ENCODE assay signal across 8 cellular contexts in the genomic region with DNA sequence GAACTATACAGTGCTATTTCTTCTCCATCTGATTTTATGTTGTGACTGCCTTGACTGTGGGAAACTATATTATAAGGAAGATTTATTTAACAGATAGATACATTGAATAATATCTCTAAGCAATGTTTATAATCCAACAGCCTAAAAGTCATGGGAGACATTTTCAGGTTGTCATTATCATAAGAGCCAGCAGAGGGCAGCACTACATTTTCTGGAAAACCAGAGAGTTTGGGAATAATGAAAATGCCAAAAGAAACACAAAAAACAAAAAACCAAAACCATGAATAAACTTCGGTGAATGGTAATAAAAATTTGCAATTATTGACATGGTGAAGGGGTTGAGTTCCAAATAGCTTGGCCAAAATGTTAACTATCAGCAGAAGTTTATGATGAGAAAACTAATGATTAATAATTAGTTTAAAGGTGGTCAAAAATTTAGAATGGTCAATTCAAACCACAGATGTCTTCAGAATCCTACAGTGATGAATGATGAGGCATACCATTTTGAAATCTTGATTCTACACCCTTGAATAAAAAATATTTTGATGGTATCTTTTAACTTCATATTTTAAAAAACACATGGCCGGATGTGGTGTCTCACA. TPM values are rescaled to one million over a fixed set of nuclear protein-coding genes. Genes with fewer than 3 reads are reported as not detected.
A peak's percentile ranks its signal among the peaks of the same experiment; 100 is the strongest.
DNase-seq lines count a peak whose midpoint lies in the region; ATAC-seq and TF ChIP-seq lines count a peak whose summit lies in the region.

No MANE protein-coding gene starts in this region.

- H3K27me3 Mint-ChIP-seq in activated CD4-positive, alpha-beta T cell treated with anti-CD3 and anti-CD28 coated beads, Interleukin-2, amount 10 ng/mL, durations not matched to agents 24 days and 14 days = no peaks in the 10 kb centered on the region

- TF ChIP-seq CTCF in LNCaP clone FGC (IDR thresholded peaks at IDR 0.05; ENCODE audit: control insufficient read depth, extremely low read depth, insufficient read depth) (peak; percentile 61), gastrocnemius medialis (IDR thresholded peaks at IDR 0.05 in 4 of 5, conservative IDR thresholded peaks at IDR 0.05 in 1 of 5) (peak; percentile 50 to 80 (median 68))

- peak; percentile 23 for DNase-seq in activated T-cell treated with anti-CD3 and anti-CD28 coated beads for 24 hours (ENCODE audit: low read depth)
- no peak for DNase-seq in activated T-cell treated with anti-CD3 and anti-CD28 coated beads, Interleukin-2, amount 50 U/mL, for 1 hour
- no peak for DNase-seq in LNCaP clone FGC (ENCODE audit: low read depth)
- DNase-seq in activated CD4-positive, alpha-beta T cell treated with anti-CD3 and anti-CD28 coated beads, Interleukin-2, amount 10 ng/mL, durations not matched to agents 24 days and 14 days = peak; percentile 82
- DNase-seq in globus pallidus (ENCODE audit: low spot score) = peak; percentile 38
- no peak for DNase-seq in gastrocnemius medialis
- no peak for DNase-seq in SKM-1 treated with dmso at 0.1 percent for 144 hours (lab: John Stamatoyannopoulos, UW; ENCODE audit: unreplicated experiment)
- no peak for DNase-seq in NCI-H226

- H3K4me1 ChIP-seq in gastrocnemius medialis = peaks cover 19 to 20% of the 10 kb centered on the region in 2 donors

- peak overlapping the region in 1 of 4 donors; percentile 33 for H3K27ac ChIP-seq in gastrocnemius medialis

- H3K4me1 Mint-ChIP-seq in activated CD4-positive, alpha-beta T cell treated with anti-CD3 and anti-CD28 coated beads, Interleukin-2, amount 10 ng/mL, durations not matched to agents 24 days and 14 days = peaks cover 24% of the 10 kb centered on the region

- TF ChIP-seq POLR2A in gastrocnemius medialis (IDR thresholded peaks at IDR 0.05) = no peak

- in situ Hi-C loops in gastrocnemius medialis (cut with MboI; ENCODE audit: low sequenced_read_pairs in 4 of 4) = loop anchor here in 1 of 4 donors (10.0 kb wide), 1 partner anchor 110 kb away; the partner anchor contains the start of gene ZDBF2

- H3K4me3 ChIP-seq in LNCaP clone FGC (ENCODE audit: low read depth, low read length) (no peak overlapping the region), gastrocnemius medialis (no peak overlapping the region)

- H3K36me3 Mint-ChIP-seq in activated CD4-positive, alpha-beta T cell treated with anti-CD3 and anti-CD28 coated beads, Interleukin-2, amount 10 ng/mL, durations not matched to agents 24 days and 14 days (ENCODE audit: low read depth) = peaks cover 62% of the 10 kb centered on the region

- H3K4me3 Mint-ChIP-seq in activated CD4-positive, alpha-beta T cell treated with anti-CD3 and anti-CD28 coated beads, Interleukin-2, amount 10 ng/mL, durations not matched to agents 24 days and 14 days = no peak overlapping the region

- no peak for ATAC-seq in gastrocnemius medialis

- H3K9me3 ChIP-seq in gastrocnemius medialis = no peaks in the 10 kb centered on the region

- intact Hi-C loops in activated CD4-positive, alpha-beta T cell treated with anti-CD3 and anti-CD28 coated beads, Interleukin-2, amount 10 ng/mL, durations not matched to agents 24 days and 14 days (cut with micrococcal nuclease) = loop anchor here (5.0 kb wide), 2 partner anchors 198 to 278 kb away; partner anchors contain the start of gene ADAM23
- intact Hi-C loops in gastrocnemius medialis (cut with DNase I; ENCODE audit: low total_unique reads) = loop anchor here (5.0 kb wide), 1 partner anchor 278 kb away; the partner anchor contains the start of gene ADAM23

- H3K36me3 ChIP-seq in gastrocnemius medialis = peaks cover 0 to 31% of the 10 kb centered on the region in 2 donors

- no peaks in the 10 kb centered on the region for H3K9me3 Mint-ChIP-seq in activated CD4-positive, alpha-beta T cell treated with anti-CD3 and anti-CD28 coated beads, Interleukin-2, amount 10 ng/mL, durations not matched to agents 24 days and 14 days

- H3K27me3 ChIP-seq in gastrocnemius medialis = no peaks in the 10 kb centered on the region

- H3K27ac Mint-ChIP-seq in activated CD4-positive, alpha-beta T cell treated with anti-CD3 and anti-CD28 coated beads, Interleukin-2, amount 10 ng/mL, durations not matched to agents 24 days and 14 days = no peak overlapping the region

RNA-seq across cellular contexts. Expression of gene EEF1B2, which starts 4.7 kb away (rescaled TPM):
- total RNA-seq in activated CD4-positive, alpha-beta T cell treated with anti-CD3 and anti-CD28 coated beads, Interleukin-2, amount 10 ng/mL, durations not matched to agents 24 days and 14 days = 761 and 768 TPM in 2 replicates
- 100 to 1,000 TPM; 370 to 590 (median 448) TPM for total RNA-seq in gastrocnemius medialis

RNA-seq across cellular contexts. Expression of gene NDUFS1, which starts 5.1 kb away (rescaled TPM):
- 81.5 and 82.6 TPM in 2 replicates for total RNA-seq in activated CD4-positive, alpha-beta T cell treated with anti-CD3 and anti-CD28 coated beads, Interleukin-2, amount 10 ng/mL, durations not matched to agents 24 days and 14 days
- 100 to 1,000 TPM; 253 to 385 (median 275) TPM for total RNA-seq in gastrocnemius medialis

Comparison
In these comparisons a context has a peak if more than half of its experiments do, and no peak if none do; other contexts are left out.
1. DNase-seq: peak in activated T-cell treated with anti-CD3 and anti-CD28 coated beads for 24 hours (single experiment), activated CD4-positive, alpha-beta T cell treated with anti-CD3 and anti-CD28 coated beads, Interleukin-2, amount 10 ng/mL, durations not matched to agents 24 days and 14 days (single experiment) and globus pallidus (single experiment); none in activated T-cell treated with anti-CD3 and anti-CD28 coated beads, Interleukin-2, amount 50 U/mL, for 1 hour (single experiment), LNCaP clone FGC (single experiment), gastrocnemius medialis (0 of 2), SKM-1 treated with dmso at 0.1 percent for 144 hours (single experiment) and NCI-H226 (single experiment).